Comparison of ENCODE assay signal across 15 cellular contexts in the genomic region with DNA sequence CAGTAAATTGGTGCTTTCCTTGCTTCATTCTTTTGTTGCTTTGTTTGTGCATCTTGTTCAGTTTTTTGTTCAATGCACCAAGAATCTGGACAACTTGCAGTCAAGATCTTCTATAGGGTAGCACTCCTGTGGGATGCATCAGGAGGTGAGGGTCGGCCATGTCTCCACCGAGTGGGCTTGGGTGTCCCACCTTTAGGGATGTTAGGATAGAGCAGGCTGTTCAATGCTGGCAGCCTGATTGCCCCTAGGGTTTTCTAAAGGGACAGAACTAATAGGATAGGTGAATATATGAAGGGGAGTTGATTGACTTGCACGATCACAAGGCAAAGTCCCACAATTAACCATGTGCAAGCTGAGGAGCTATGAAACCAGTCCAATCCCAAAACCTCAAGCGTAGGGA.
DNase-seq lines count a peak whose midpoint lies in the region; ATAC-seq, FAIRE-seq and TF ChIP-seq lines count a peak whose summit lies in the region.
"Had no signal": no experiment of that assay in that cellular context is flagged by ENCODE, and none has a peak within 500 bp of the region (broad histone marks: within the 10 kb centered on the region; RNA-seq: fewer than 3 reads in every experiment).

No MANE protein-coding gene starts in this region.

- TF ChIP-seq CTCF in coronary artery (IDR thresholded peaks at IDR 0.05): no peak
- no peak for TF ChIP-seq CTCF in activated CD8-positive, alpha-beta T cell treated with anti-CD3 and anti-CD28 coated beads for 36 hours (IDR thresholded peaks at IDR 0.05)

- H3K27ac Mint-ChIP-seq in activated CD8-positive, alpha-beta memory T cell treated with anti-CD3 and anti-CD28 coated beads, Interleukin-2, amount 10 ng/mL, durations not matched to agents 7 days and 5 days: no peak overlapping the region
- H3K27ac Mint-ChIP-seq in activated CD8-positive, alpha-beta T cell treated with anti-CD3 and anti-CD28 coated beads for 36 hours: no peak overlapping the region
- H3K27ac Mint-ChIP-seq: HFFc6 had no signal

- DNase-seq in activated CD8-positive, alpha-beta memory T cell treated with anti-CD3 and anti-CD28 coated beads for 24 hours: peak; percentile 49
- DNase-seq in activated CD8-positive, alpha-beta memory T cell treated with anti-CD3 and anti-CD28 coated beads, Interleukin-2, amount 10 ng/mL, durations not matched to agents 7 days and 5 days: no peak
- DNase-seq in coronary artery (ENCODE audit: low spot score) (peak; percentile 21), left lobe of liver (ENCODE audit: low spot score) (peak; percentile 6), GM12891 (ENCODE audit: insufficient read length, low spot score) (no peak)
- DNase-seq in stimulated activated CD8-positive, alpha-beta memory T cell treated with anti-CD3 and anti-CD28 coated beads, Interleukin-4, amount 100 ng/mL, for 48 hours: peak; percentile 2
- DNase-seq in activated CD8-positive, alpha-beta T cell treated with anti-CD3 and anti-CD28 coated beads for 36 hours: no peak
- DNase-seq: DMS53, HCEC 1CT, HFFc6 had no signal

- no peak overlapping the region for H3K4me3 Mint-ChIP-seq in activated CD8-positive, alpha-beta memory T cell treated with anti-CD3 and anti-CD28 coated beads, Interleukin-2, amount 10 ng/mL, durations not matched to agents 7 days and 5 days
- no peak overlapping the region for H3K4me3 Mint-ChIP-seq in activated CD8-positive, alpha-beta T cell treated with anti-CD3 and anti-CD28 coated beads for 36 hours
- H3K4me3 Mint-ChIP-seq: HFFc6 had no signal

- H3K4me3 ChIP-seq in coronary artery: no peak overlapping the region
- H3K4me3 ChIP-seq: BLaER1 had no signal

- no peak overlapping the region for H3K27ac ChIP-seq in coronary artery
- H3K27ac ChIP-seq: 22Rv1, BLaER1, HL-60 had no signal

- peaks cover 10% of the 10 kb centered on the region for H3K4me1 Mint-ChIP-seq in activated CD8-positive, alpha-beta memory T cell treated with anti-CD3 and anti-CD28 coated beads, Interleukin-2, amount 10 ng/mL, durations not matched to agents 7 days and 5 days
- H3K4me1 Mint-ChIP-seq in activated CD8-positive, alpha-beta T cell treated with anti-CD3 and anti-CD28 coated beads for 36 hours (ENCODE audit: low read depth): peaks cover 13% of the 10 kb centered on the region

- FAIRE-seq in GM12891 (lab: Jason Lieb, UNC): no peak
- FAIRE-seq: GM18507 had no signal

- intact Hi-C loops in activated CD8-positive, alpha-beta T cell treated with anti-CD3 and anti-CD28 coated beads for 36 hours (cut with micrococcal nuclease): no loop called here

- peaks cover 4% of the 10 kb centered on the region for H3K36me3 Mint-ChIP-seq in activated CD8-positive, alpha-beta memory T cell treated with anti-CD3 and anti-CD28 coated beads, Interleukin-2, amount 10 ng/mL, durations not matched to agents 7 days and 5 days
- peaks cover under 1% of the 10 kb centered on the region for H3K36me3 Mint-ChIP-seq in activated CD8-positive, alpha-beta T cell treated with anti-CD3 and anti-CD28 coated beads for 36 hours (ENCODE audit: low read depth)

- no peak for ATAC-seq in activated CD8-positive, alpha-beta memory T cell treated with anti-CD3 and anti-CD28 coated beads, Interleukin-2, amount 10 ng/mL, durations not matched to agents 7 days and 5 days
- ATAC-seq in left lobe of liver (no peak), HG03159 (IDR thresholded peaks at IDR 0.05; ENCODE audit: unreplicated experiment) (no peak)
- ATAC-seq in activated CD8-positive, alpha-beta T cell treated with anti-CD3 and anti-CD28 coated beads for 36 hours: no peak

- TF ChIP-seq POLR2A in GM12891 (IDR thresholded peaks at IDR 0.05; ENCODE audit: low read depth, low read length): no peak

- CTCF ChIA-PET in activated CD8-positive, alpha-beta memory T cell treated with anti-CD3 and anti-CD28 coated beads, Interleukin-2, amount 10 ng/mL, durations not matched to agents 7 days and 5 days (lab: Charles Lee): no interaction called here
- CTCF ChIA-PET in activated CD8-positive, alpha-beta T cell treated with anti-CD3 and anti-CD28 coated beads for 36 hours (lab: Charles Lee): no interaction called here

- H3K9me3 Mint-ChIP-seq in activated CD8-positive, alpha-beta memory T cell treated with anti-CD3 and anti-CD28 coated beads, Interleukin-2, amount 10 ng/mL, durations not matched to agents 7 days and 5 days (ENCODE audit: low read depth): peaks cover 3% of the 10 kb centered on the region
- no peaks in the 10 kb centered on the region for H3K9me3 Mint-ChIP-seq in activated CD8-positive, alpha-beta T cell treated with anti-CD3 and anti-CD28 coated beads for 36 hours

- H3K27me3 Mint-ChIP-seq in activated CD8-positive, alpha-beta memory T cell treated with anti-CD3 and anti-CD28 coated beads, Interleukin-2, amount 10 ng/mL, durations not matched to agents 7 days and 5 days: peaks cover 18% of the 10 kb centered on the region
- peaks cover 19% of the 10 kb centered on the region for H3K27me3 Mint-ChIP-seq in activated CD8-positive, alpha-beta T cell treated with anti-CD3 and anti-CD28 coated beads for 36 hours

- POLR2A ChIA-PET in activated CD8-positive, alpha-beta T cell treated with anti-CD3 and anti-CD28 coated beads for 36 hours (lab: Charles Lee): no interaction called here

TF ChIP-seq in GM12891, 5 proteins besides CTCF, POLR2A, EP300 and RAD21:
- TF ChIP-seq SPI1 (IDR thresholded peaks at IDR 0.05; ENCODE audit: low read depth, low read length) (no peak), TAF1 (IDR thresholded peaks at IDR 0.05; ENCODE audit: low read depth, low read length) (no peak), POU2F2 (IDR thresholded peaks at IDR 0.05; ENCODE audit: low read depth, low read length) (no peak), POLR2AphosphoS5 (IDR thresholded peaks at IDR 0.05; ENCODE audit: low read depth, low read length) (no peak), PAX5 (IDR thresholded peaks at IDR 0.05; ENCODE audit: insufficient read depth, low read length, severe bottlenecking) (no peak)

Comparison
In these comparisons a context has a peak if more than half of its experiments do, and no peak if none do; other contexts are left out.
1. DNase-seq: peak in activated CD8-positive, alpha-beta memory T cell treated with anti-CD3 and anti-CD28 coated beads for 24 hours (single experiment), coronary artery (single experiment), left lobe of liver (single experiment) and stimulated activated CD8-positive, alpha-beta memory T cell treated with anti-CD3 and anti-CD28 coated beads, Interleukin-4, amount 100 ng/mL, for 48 hours (single experiment); none in activated CD8-positive, alpha-beta memory T cell treated with anti-CD3 and anti-CD28 coated beads, Interleukin-2, amount 10 ng/mL, durations not matched to agents 7 days and 5 days (single experiment), activated CD8-positive, alpha-beta T cell treated with anti-CD3 and anti-CD28 coated beads for 36 hours (single experiment) and GM12891 (single experiment).